Comparison of ENCODE assay signal across 1 cellular context in genomic region chr3:107523361-107524213, GRCh38.
TF ChIP-seq lines count a peak whose summit lies in the region.

No MANE protein-coding gene starts in this region.

TF ChIP-seq in K562, 482 proteins besides CTCF, POLR2A, EP300 and RAD21 (continued from another document and continues in another):
- TF ChIP-seq NCOA1 (IDR thresholded peaks at IDR 0.05; ENCODE audit: low read depth) (no peak), SAP30 (IDR thresholded peaks at IDR 0.05; ENCODE audit: borderline replicate concordance, insufficient read depth, low read depth, low read length, poor library complexity, severe bottlenecking) (peak; percentile 0), TAF15 (IDR thresholded peaks at IDR 0.05; ENCODE audit: low read depth, low read length) (no peak), RBFOX2 (IDR thresholded peaks at IDR 0.05; ENCODE audit: low read depth, low read length) (peak; percentile 56), HIVEP1 (CRISPR knock-in tag; IDR thresholded peaks at IDR 0.05) (no peak), SIRT6 (IDR thresholded peaks at IDR 0.05; ENCODE audit: low read depth, low read length) (no peak), HLTF (IDR thresholded peaks at IDR 0.05) (no peak), BRD9 (IDR thresholded peaks at IDR 0.05; ENCODE audit: low read depth, partially characterized antibody) (no peak), ZNF124 (CRISPR knock-in tag; IDR thresholded peaks at IDR 0.05) (no peak), ZNF507 (tag; conservative IDR thresholded peaks at IDR 0.05) (no peak), TAL1 (IDR thresholded peaks at IDR 0.05) (no peak), ZNF133 (CRISPR knock-in tag; IDR thresholded peaks at IDR 0.05) (no peak), EZH2 (IDR thresholded peaks at IDR 0.05; ENCODE audit: borderline replicate concordance, low read depth, low read length) (no peak), RCOR1 (IDR thresholded peaks at IDR 0.05; ENCODE audit: borderline replicate concordance in 1 of 2, low read depth in 2 of 2, low read length in 2 of 2) (no peak), THRB (CRISPR knock-in tag; conservative IDR thresholded peaks at IDR 0.05) (no peak), PYGO2 (tag; IDR thresholded peaks at IDR 0.05) (no peak), SMARCE1 (IDR thresholded peaks at IDR 0.05) (peak; percentile 36; the same call in 1 of the 2 replicates), JUN (IDR thresholded peaks at IDR 0.05; ENCODE audit: borderline replicate concordance, low read depth, low read length) (no peak), JUN (CRISPR knock-in tag; IDR thresholded peaks at IDR 0.05; ENCODE audit: borderline replicate concordance) (no peak), KDM5B (IDR thresholded peaks at IDR 0.05; ENCODE audit: insufficient replicate concordance, low read depth, low read length) (peak; percentile 27), MAZ (CRISPR knock-in tag; conservative IDR thresholded peaks at IDR 0.05 in 1 of 2, IDR thresholded peaks at IDR 0.05 in 1 of 2) (peak in 1 of 2 experiments; percentile 43; a peak in 1 of 4 replicates), ZNF780A (CRISPR knock-in tag; IDR thresholded peaks at IDR 0.05) (no peak), CREM (IDR thresholded peaks at IDR 0.05; ENCODE audit: low read depth) (no peak), NCOR1 (IDR thresholded peaks at IDR 0.05) (no peak), TCF3 (CRISPR knock-in tag; IDR thresholded peaks at IDR 0.05) (no peak), ZNF512 (tag; IDR thresholded peaks at IDR 0.05) (peak; percentile 54), ZNF197 (CRISPR knock-in tag; IDR thresholded peaks at IDR 0.05; ENCODE audit: low read depth) (no peak), ZNF263 (CRISPR knock-in tag; IDR thresholded peaks at IDR 0.05; ENCODE audit: borderline replicate concordance) (peak; percentile 49; the same call in 1 of the 2 replicates), ZNF696 (CRISPR knock-in tag; conservative IDR thresholded peaks at IDR 0.05) (no peak), HNRNPLL (IDR thresholded peaks at IDR 0.05; ENCODE audit: low read depth, low read length, poor library complexity, severe bottlenecking) (no peak), ZNF830 (CRISPR knock-in tag; IDR thresholded peaks at IDR 0.05) (no peak), PTTG1 (tag; IDR thresholded peaks at IDR 0.05; ENCODE audit: low read depth) (no peak), ZBED1 (IDR thresholded peaks at IDR 0.05) (no peak), SRSF9 (IDR thresholded peaks at IDR 0.05; ENCODE audit: borderline replicate concordance, low read depth, low read length) (no peak), DACH1 (IDR thresholded peaks at IDR 0.05; ENCODE audit: partially characterized antibody) (no peak), ZNF253 (CRISPR knock-in tag; conservative IDR thresholded peaks at IDR 0.05) (no peak), CGGBP1 (CRISPR knock-in tag; IDR thresholded peaks at IDR 0.05) (no peak), ELF4 (CRISPR knock-in tag; IDR thresholded peaks at IDR 0.05) (peak; percentile 35; the same call in 1 of the 2 replicates), ZBTB9 (CRISPR knock-in tag; IDR thresholded peaks at IDR 0.05) (no peak), CHD7 (IDR thresholded peaks at IDR 0.05; ENCODE audit: low read depth, low read length) (no peak)
- TF ChIP-seq, protein P1, sequence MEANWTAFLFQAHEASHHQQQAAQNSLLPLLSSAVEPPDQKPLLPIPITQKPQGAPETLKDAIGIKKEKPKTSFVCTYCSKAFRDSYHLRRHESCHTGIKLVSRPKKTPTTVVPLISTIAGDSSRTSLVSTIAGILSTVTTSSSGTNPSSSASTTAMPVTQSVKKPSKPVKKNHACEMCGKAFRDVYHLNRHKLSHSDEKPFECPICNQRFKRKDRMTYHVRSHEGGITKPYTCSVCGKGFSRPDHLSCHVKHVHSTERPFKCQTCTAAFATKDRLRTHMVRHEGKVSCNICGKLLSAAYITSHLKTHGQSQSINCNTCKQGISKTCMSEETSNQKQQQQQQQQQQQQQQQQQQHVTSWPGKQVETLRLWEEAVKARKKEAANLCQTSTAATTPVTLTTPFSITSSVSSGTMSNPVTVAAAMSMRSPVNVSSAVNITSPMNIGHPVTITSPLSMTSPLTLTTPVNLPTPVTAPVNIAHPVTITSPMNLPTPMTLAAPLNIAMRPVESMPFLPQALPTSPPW (CRISPR knock-in tag; IDR thresholded peaks at IDR 0.05): no peak
- TF ChIP-seq, protein P2, sequence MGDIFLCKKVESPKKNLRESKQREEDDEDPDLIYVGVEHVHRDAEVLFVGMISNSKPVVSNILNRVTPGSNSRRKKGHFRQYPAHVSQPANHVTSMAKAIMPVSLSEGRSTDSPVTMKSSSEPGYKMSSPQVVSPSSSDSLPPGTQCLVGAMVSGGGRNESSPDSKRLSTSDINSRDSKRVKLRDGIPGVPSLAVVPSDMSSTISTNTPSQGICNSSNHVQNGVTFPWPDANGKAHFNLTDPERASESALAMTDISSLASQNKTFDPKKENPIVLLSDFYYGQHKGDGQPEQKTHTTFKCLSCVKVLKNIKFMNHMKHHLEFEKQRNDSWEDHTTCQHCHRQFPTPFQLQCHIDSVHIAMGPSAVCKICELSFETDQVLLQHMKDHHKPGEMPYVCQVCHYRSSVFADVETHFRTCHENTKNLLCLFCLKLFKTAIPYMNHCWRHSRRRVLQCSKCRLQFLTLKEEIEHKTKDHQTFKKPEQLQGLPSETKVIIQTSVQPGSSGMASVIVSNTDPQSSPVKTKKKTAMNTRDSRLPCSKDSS (IDR thresholded peaks at IDR 0.05; ENCODE audit: low read depth, partially characterized antibody): no peak
- TF ChIP-seq, protein P3, sequence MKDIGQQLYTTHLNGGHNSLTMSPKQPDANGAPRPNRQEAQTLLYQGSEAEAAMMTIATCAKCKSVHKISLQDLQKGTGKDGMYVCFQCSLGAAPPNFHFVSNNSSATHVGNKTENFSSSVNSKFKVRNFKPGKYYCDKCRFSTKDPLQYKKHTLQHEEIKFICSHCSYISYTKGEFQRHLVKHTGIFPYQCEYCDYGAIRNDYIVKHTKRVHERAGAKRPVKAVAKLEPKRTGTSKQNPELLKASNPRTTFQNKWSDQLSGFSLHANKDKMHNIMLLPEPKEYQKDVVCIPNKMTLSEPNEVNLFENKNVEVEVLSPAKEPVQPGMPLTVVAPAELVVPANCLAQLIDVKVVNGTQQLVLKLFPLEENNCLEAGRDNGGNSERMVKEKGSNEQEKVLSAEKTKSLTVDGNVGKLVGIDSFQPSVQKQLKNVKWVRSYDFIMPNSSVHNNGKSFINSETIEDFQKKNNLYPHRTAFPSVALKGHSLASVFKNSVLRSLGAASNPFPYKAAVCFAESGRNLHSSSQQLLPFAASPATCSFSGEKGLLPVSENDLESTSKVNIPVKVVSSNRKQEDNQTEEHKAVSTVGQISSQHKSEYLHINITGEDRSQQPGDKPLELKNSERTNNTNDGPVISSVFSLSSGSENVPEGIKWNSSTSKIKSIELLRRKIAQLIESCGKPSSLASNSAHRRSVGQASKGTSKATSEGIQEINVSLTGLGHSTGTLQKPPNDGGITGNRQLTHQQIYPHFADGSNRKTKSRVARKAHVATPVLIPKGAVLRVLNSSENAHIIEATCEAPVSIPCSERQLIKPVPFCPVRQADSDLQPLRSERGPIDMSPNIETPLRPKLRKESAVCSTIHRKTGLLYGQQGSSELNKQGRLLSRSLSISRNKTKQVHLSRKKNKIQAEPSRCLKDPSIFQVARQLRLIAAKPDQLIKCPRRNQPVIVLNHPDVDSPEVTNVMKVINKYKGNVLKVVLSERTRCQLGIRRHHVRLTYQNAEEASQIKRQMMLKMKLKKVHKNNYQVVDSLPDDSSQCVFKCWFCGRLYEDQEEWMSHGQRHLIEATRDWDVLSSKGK (CRISPR knock-in tag; IDR thresholded peaks at IDR 0.05): no peak
